Comparison of ENCODE assay signal across 10 cellular contexts in genomic region chr4:68359508-68359907, GRCh38. TPM values are rescaled to one million over a fixed set of nuclear protein-coding genes. Genes with fewer than 3 reads are reported as not detected.
DNase-seq lines count a peak whose midpoint lies in the region; ATAC-seq, FAIRE-seq and TF ChIP-seq lines count a peak whose summit lies in the region.
"Had no signal": no experiment of that assay in that cellular context is flagged by ENCODE, and none has a peak within 500 bp of the region (broad histone marks: within the 10 kb centered on the region; RNA-seq: fewer than 3 reads in every experiment).

No MANE protein-coding gene starts in this region.

- H3K9ac ChIP-seq in keratinocyte (ENCODE audit: control insufficient read depth, extremely low read depth, insufficient read depth, low read length) = no peak overlapping the region

- H3K4me2 ChIP-seq in keratinocyte (ENCODE audit: control insufficient read depth, extremely low read depth, insufficient read depth, low read depth, low read length) = no peak overlapping the region

- no peaks in the 10 kb centered on the region for H3K9me1 ChIP-seq in keratinocyte (ENCODE audit: control insufficient read depth, extremely low read depth, insufficient read depth, low read length)

- no peak overlapping the region for H3K4me3 ChIP-seq in keratinocyte (ENCODE audit: control insufficient read depth in 2 of 3, extremely low read depth in 1 of 3, insufficient read depth in 2 of 3, low read depth in 1 of 3, low read length in 3 of 3)

- no peak for TF ChIP-seq CTCF in keratinocyte (optimal IDR thresholded peaks at IDR 0.05 in 1 of 3, IDR thresholded peaks at IDR 0.05 in 1 of 3, conservative IDR thresholded peaks at IDR 0.05 in 1 of 3; ENCODE audit: extremely low read depth in 1 of 3, insufficient read depth in 2 of 3, low read length in 3 of 3)

- no peaks in the 10 kb centered on the region for H3K36me3 ChIP-seq in keratinocyte (ENCODE audit: control insufficient read depth in 2 of 2, extremely low read depth in 1 of 2, insufficient read depth in 2 of 2, low read length in 2 of 2)
- H3K36me3 ChIP-seq: neutrophil had no signal

- peak overlapping the region; percentile 57 for H2AFZ ChIP-seq in keratinocyte (ENCODE audit: control insufficient read depth, low read length)

- no peak for DNase-seq in keratinocyte (ENCODE audit: low read depth, low spot score)
- no peak for DNase-seq in dedifferentiated amniotic fluid mesenchymal stem cell (ENCODE audit: extremely low spot score)
- no peak for DNase-seq in activated gamma-delta T cell (lab: John Stamatoyannopoulos, UW)
- no peak for DNase-seq in GF-D8 (lab: John Stamatoyannopoulos, UW)
- no peak for DNase-seq in left lobe of liver (ENCODE audit: low spot score)
- DNase-seq: NCI-H1092 had no signal

- H3K9me3 ChIP-seq in keratinocyte (ENCODE audit: control insufficient read depth, low read depth, low read length) = peaks cover 7% of the 10 kb centered on the region
- H3K9me3 ChIP-seq: neutrophil had no signal

- H3K4me1 ChIP-seq in keratinocyte (ENCODE audit: control insufficient read depth, extremely low read depth, insufficient read depth, low read length) = peaks cover 22% of the 10 kb centered on the region

- no peaks in the 10 kb centered on the region for H3K79me2 ChIP-seq in keratinocyte (ENCODE audit: control insufficient read depth, insufficient read depth, low read length)

- FAIRE-seq in keratinocyte (lab: Jason Lieb, UNC) = peak; percentile 43

- no peak overlapping the region for H3K27ac ChIP-seq in keratinocyte (ENCODE audit: control insufficient read depth, insufficient read depth, low read length)
- H3K27ac ChIP-seq: neutrophil had no signal

- H3K27me3 ChIP-seq in keratinocyte (ENCODE audit: control insufficient read depth, extremely low read depth, insufficient read depth, low read length) = no peaks in the 10 kb centered on the region

- dilution Hi-C loops in keratinocyte (cut with MboI; ENCODE audit: extremely low pct_ligation_motif_present, low sequenced_read_pairs) = no loop called here

- no peaks in the 10 kb centered on the region for H4K20me1 ChIP-seq in keratinocyte (ENCODE audit: control insufficient read depth, extremely low read depth, insufficient read depth, low read length)

- ATAC-seq in GM18870 (IDR thresholded peaks at IDR 0.05; ENCODE audit: unreplicated experiment) = peak; percentile 82
- ATAC-seq in GM21717 (IDR thresholded peaks at IDR 0.05; ENCODE audit: unreplicated experiment) = peak; percentile 94
- ATAC-seq in HG03439 (IDR thresholded peaks at IDR 0.05; ENCODE audit: unreplicated experiment) = peak; percentile 81
- no peak for ATAC-seq in left lobe of liver

RNA-seq across cellular contexts. Expression of gene YTHDC1, which starts 9.6 kb away (rescaled TPM):
- polyA plus RNA-seq in keratinocyte = 39.1 to 74.2 TPM (median 43.8 TPM) in 3 replicates
- polyA plus RNA-seq in keratinocyte (2011; ENCODE audit: low read depth) = 180 TPM
- polyA plus RNA-seq in keratinocyte (2011; cell fraction: cytosol; rRNA removed) = 30.8 and 45.4 TPM in 2 replicates
- 103 and 139 TPM in 2 replicates for polyA plus RNA-seq in keratinocyte (2011; cell fraction: nucleus; rRNA removed)
- polyA plus RNA-seq in keratinocyte (2012; ENCODE audit: low replicate concordance) = 49.7 and 83.7 TPM in 2 replicates
- 23.9 to 59.1 TPM (median 29.9 TPM) in 3 replicates for polyA minus RNA-seq in keratinocyte
- polyA minus RNA-seq in keratinocyte (2011; cell fraction: cytosol; rRNA and poly(A)+ RNA removed) = 16.5 TPM
- 50.0 and 81.9 TPM in 2 replicates for polyA minus RNA-seq in keratinocyte (2011; cell fraction: nucleus; rRNA and poly(A)+ RNA removed)
- total RNA-seq in left lobe of liver = 25.2 TPM
